In genomic region chrX:148874621-148875020, GRCh38 we compare ENCODE assay signal across 18 cellular contexts.
"Had no signal": no experiment of that assay in that cellular context is flagged by ENCODE, and none has a peak within 500 bp of the region (broad histone marks: within the 10 kb centered on the region; RNA-seq: fewer than 3 reads in every experiment).

No MANE protein-coding gene starts in this region.

- H3K4me1 ChIP-seq: gastroesophageal sphincter, left ventricle myocardium inferior, psoas muscle, right lobe of liver, testis had no signal

- H3K27me3 Mint-ChIP-seq: activated CD4-positive, alpha-beta T cell treated with anti-CD3 and anti-CD28 coated beads, Interleukin-2, amount 10 ng/mL, durations not matched to agents 7 days and 5 days; activated naive CD8-positive, alpha-beta T cell treated with anti-CD3 and anti-CD28 coated beads for 36 hours had no signal

- H3K36me3 Mint-ChIP-seq: activated naive CD8-positive, alpha-beta T cell treated with anti-CD3 and anti-CD28 coated beads for 36 hours had no signal

- H3K4me3 Mint-ChIP-seq: activated CD4-positive, alpha-beta T cell treated with anti-CD3 and anti-CD28 coated beads, Interleukin-2, amount 10 ng/mL, durations not matched to agents 7 days and 5 days; activated naive CD8-positive, alpha-beta T cell treated with anti-CD3 and anti-CD28 coated beads for 36 hours; nephron progenitor cell had no signal

- H3K27me3 ChIP-seq: gastroesophageal sphincter, right lobe of liver, testis had no signal

- H3K4me3 ChIP-seq: gastroesophageal sphincter, left ventricle myocardium inferior, psoas muscle, right lobe of liver, testis had no signal

- H3K4me1 Mint-ChIP-seq: activated CD4-positive, alpha-beta T cell treated with anti-CD3 and anti-CD28 coated beads, Interleukin-2, amount 10 ng/mL, durations not matched to agents 7 days and 5 days; activated naive CD8-positive, alpha-beta T cell treated with anti-CD3 and anti-CD28 coated beads for 36 hours had no signal

- H3K9me3 Mint-ChIP-seq: activated CD4-positive, alpha-beta T cell treated with anti-CD3 and anti-CD28 coated beads, Interleukin-2, amount 10 ng/mL, durations not matched to agents 7 days and 5 days; activated naive CD8-positive, alpha-beta T cell treated with anti-CD3 and anti-CD28 coated beads for 36 hours had no signal

- H3K27ac Mint-ChIP-seq: activated CD4-positive, alpha-beta T cell treated with anti-CD3 and anti-CD28 coated beads, Interleukin-2, amount 10 ng/mL, durations not matched to agents 7 days and 5 days; activated naive CD8-positive, alpha-beta T cell treated with anti-CD3 and anti-CD28 coated beads for 36 hours; nephron progenitor cell had no signal

- FAIRE-seq: endometrium, kidney, TTC549 had no signal

- H3K36me3 ChIP-seq: gastroesophageal sphincter, left ventricle myocardium inferior, right lobe of liver had no signal

- H3K27ac ChIP-seq: gastroesophageal sphincter, left ventricle myocardium inferior, psoas muscle, right lobe of liver, testis had no signal

- DNase-seq: activated CD4-positive, alpha-beta T cell treated with anti-CD3 and anti-CD28 coated beads, Interleukin-2, amount 10 ng/mL, durations not matched to agents 7 days and 5 days; activated CD4-positive, CD25-positive, alpha-beta regulatory T cell; activated gamma-delta T cell; activated naive CD8-positive, alpha-beta T cell treated with anti-CD3 and anti-CD28 coated beads for 36 hours; activated T-cell treated with anti-CD3 and anti-CD28 coated beads, Interleukin-2, amount 50 U/mL, for 1 hour; anterior cingulate cortex; kidney; left ventricle myocardium inferior; nephron progenitor cell; psoas muscle; right lobe of liver; stimulated activated CD4-positive, alpha-beta T cell treated with anti-CD3 and anti-CD28 coated beads, Interleukin-12 subunit alpha, Interleukin-12 subunit beta, amount 100 ng/mL, for 4 hours; stimulated activated naive CD8-positive, alpha-beta T cell treated with anti-CD3 and anti-CD28 coated beads, Interleukin-15, Interleukin-2, amounts not matched to agents 100 U/mL and 50 U/mL, for 24 hours; testis had no signal

- H3K9me3 ChIP-seq: gastroesophageal sphincter, left ventricle myocardium inferior, psoas muscle, right lobe of liver, testis had no signal

- ATAC-seq: esophagus mucosa; gastroesophageal sphincter; psoas muscle; right lobe of liver; stimulated activated naive CD8-positive, alpha-beta T cell treated with anti-CD3 and anti-CD28 coated beads, Interleukin-15, Interleukin-2, amounts not matched to agents 100 U/mL and 50 U/mL, for 24 hours had no signal
